Comparison of ENCODE assay signal across 8 cellular contexts in the genomic region with DNA sequence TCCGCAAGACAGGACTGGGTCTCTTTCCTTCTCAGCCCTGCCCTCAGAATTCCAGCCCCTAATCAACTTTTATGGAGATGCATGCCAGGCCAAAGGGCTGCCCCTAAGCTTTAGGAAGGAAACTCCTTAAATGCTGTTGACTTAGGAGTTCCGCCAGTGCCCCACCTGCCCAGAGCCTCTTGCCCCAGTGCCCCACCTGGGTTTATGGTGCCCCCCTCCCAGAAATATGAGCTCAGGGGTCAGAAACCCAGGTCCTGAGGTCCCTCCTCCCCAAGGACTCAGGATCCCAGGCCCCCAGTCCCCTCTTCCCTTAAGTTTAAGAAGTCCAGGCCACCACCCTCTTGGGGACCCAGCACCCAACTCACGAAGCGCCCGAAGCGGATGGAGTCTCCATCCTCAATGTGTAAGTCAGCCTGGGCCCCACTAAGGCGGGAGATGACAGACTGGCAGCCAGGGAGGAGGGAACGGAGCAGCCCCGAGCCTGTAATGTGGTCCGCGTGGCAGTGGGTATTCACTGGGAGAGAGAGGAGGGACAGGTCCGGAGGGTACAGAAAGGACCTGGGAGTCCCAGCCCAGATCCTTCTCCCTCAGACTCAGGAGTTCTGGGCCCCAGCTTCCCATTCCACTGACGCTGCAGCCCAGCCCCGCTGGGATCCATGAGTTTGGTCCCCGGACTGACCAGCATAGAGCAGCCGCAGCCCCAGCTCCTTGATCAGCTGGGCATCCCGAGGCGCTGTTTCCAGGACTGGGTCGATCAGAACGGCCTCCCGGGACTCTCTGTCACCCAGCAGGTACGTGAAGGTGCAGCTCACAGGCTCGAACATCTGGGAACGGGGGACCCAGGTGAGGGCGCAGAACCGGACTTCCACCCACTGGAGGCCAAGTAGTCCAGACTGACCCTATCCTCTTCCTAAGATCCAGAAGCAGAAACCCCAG. TPM values are rescaled to one million over a fixed set of nuclear protein-coding genes. Genes with fewer than 3 reads are reported as not detected.
DNase-seq lines count a peak whose midpoint lies in the region; ATAC-seq and TF ChIP-seq lines count a peak whose summit lies in the region.

No MANE protein-coding gene starts in this region.

- intact Hi-C loops in mucosa of descending colon (cut with DNase I, micrococcal nuclease) (no loop called here), tibial artery (cut with DNase I; ENCODE audit: low total_unique reads) (loop anchor here (5.0 kb wide), 1 partner anchor 71 kb away; a partner anchor contains a TSS)

- peak overlapping the region; percentile 76 for H3K4me3 ChIP-seq in GM12875 (ENCODE audit: low read depth, low read length)
- peak overlapping the region; percentile 74 for H3K4me3 ChIP-seq in SJCRH30
- H3K4me3 ChIP-seq in duodenal mucosa (ENCODE audit: low read depth in 1 of 2, low read length in 2 of 2), result peak overlapping the region; percentile 91 to 97
- H3K4me3 ChIP-seq in mucosa of descending colon, result peak overlapping the region; percentile 92
- peak overlapping the region; percentile 92 to 94 for H3K4me3 ChIP-seq in tibial artery

- H3K27me3 ChIP-seq in SJCRH30 (no peaks in the 10 kb centered on the region), duodenal mucosa (ENCODE audit: control insufficient read depth in 1 of 2, insufficient read depth in 2 of 2, low read length in 2 of 2) (no peaks in the 10 kb centered on the region), tibial artery (no peaks in the 10 kb centered on the region)

- ATAC-seq in mucosa of descending colon, result peak; percentile 73

- DNase-seq in SJCRH30 (peak in 1 of 2 experiments; percentile 33), mucosa of descending colon (peak; percentile 78 to 87 (median 79)), tibial artery (peak; percentile 43 to 74), NCI-H2171 treated with DMSO at 0.1 percent for 48 hours (lab: John Stamatoyannopoulos, UW) (no peak)
- no peak for DNase-seq in central memory CD4-positive, alpha-beta T cell
- DNase-seq in activated CD4-positive, CD25-positive, alpha-beta regulatory T cell (lab: John Stamatoyannopoulos, UW), result no peak

- H3K27ac ChIP-seq in SJCRH30, result no peak overlapping the region
- H3K27ac ChIP-seq in duodenal mucosa (ENCODE audit: low read depth, low read length), result peak overlapping the region; percentile 73
- peak overlapping the region; percentile 87 to 91 for H3K27ac ChIP-seq in tibial artery

- H3K9ac ChIP-seq in duodenal mucosa (ENCODE audit: low read depth in 1 of 2, low read length in 2 of 2), result peak overlapping the region; percentile 58 to 89

- H3K9me3 ChIP-seq in SJCRH30 (replicated peaks) (no peaks in the 10 kb centered on the region), duodenal mucosa (ENCODE audit: control insufficient read depth in 1 of 2, low read length in 2 of 2) (no peaks in the 10 kb centered on the region), mucosa of descending colon (no peaks in the 10 kb centered on the region), tibial artery (no peaks in the 10 kb centered on the region)

- H3K36me3 ChIP-seq in SJCRH30 (no peaks in the 10 kb centered on the region), duodenal mucosa (ENCODE audit: control insufficient read depth in 1 of 2, insufficient read depth in 2 of 2, low read length in 2 of 2) (peaks cover 0 to 8% of the 10 kb centered on the region in 2 donors), mucosa of descending colon (ENCODE audit: low read depth) (no peaks in the 10 kb centered on the region), tibial artery (no peaks in the 10 kb centered on the region)

- H3K4me1 ChIP-seq in SJCRH30 (no peaks in the 10 kb centered on the region; the same call in 1 of the 2 replicates), duodenal mucosa (ENCODE audit: control insufficient read depth in 1 of 2, insufficient read depth in 2 of 2, low read length in 2 of 2) (peaks cover 13 to 21% of the 10 kb centered on the region in 2 donors), mucosa of descending colon (ENCODE audit: low read depth) (peaks cover 42% of the 10 kb centered on the region), tibial artery (peaks cover 0 to 30% (median 17%) of the 10 kb centered on the region in 4 donors)

- no peak for TF ChIP-seq CTCF in GM12875 (IDR thresholded peaks at IDR 0.05; ENCODE audit: borderline replicate concordance, insufficient read depth, low read depth, low read length)
- TF ChIP-seq CTCF in mucosa of descending colon (IDR thresholded peaks at IDR 0.05), result no peak
- no peak for TF ChIP-seq CTCF in tibial artery (IDR thresholded peaks at IDR 0.05)

RNA-seq across cellular contexts. Expression of a gene that starts 0.9 kb away (rescaled TPM):
- total RNA-seq in SJCRH30 (2014; rRNA removed; shearing (Covaris generic)), result 11.5 and 12.2 TPM in 2 replicates
- 100 to 1,000 TPM; 235 to 713 (median 450) TPM for total RNA-seq in mucosa of descending colon

RNA-seq across cellular contexts. Expression of a gene that starts 6.9 kb away (rescaled TPM):
- total RNA-seq in SJCRH30 (2014; rRNA removed; shearing (Covaris generic)), result not detected in 2 replicates
- total RNA-seq in mucosa of descending colon, result 10 to 100 TPM in 1 of 3 donors, 1 to 10 TPM in 2; 9.1 to 18.2 (median 9.6) TPM

RNA-seq across cellular contexts. Expression of a gene that starts 21.6 kb away (rescaled TPM):
- 4.4 and 5.2 TPM in 2 replicates for total RNA-seq in SJCRH30 (2014; rRNA removed; shearing (Covaris generic))
- 10 to 100 TPM; 13.2 to 22.4 (median 21.3) TPM for total RNA-seq in mucosa of descending colon

RNA-seq across cellular contexts. Expression of a gene that starts 49.2 kb away (rescaled TPM):
- total RNA-seq in SJCRH30 (2014; rRNA removed; shearing (Covaris generic)), result 43.0 and 43.5 TPM in 2 replicates
- total RNA-seq in mucosa of descending colon, result 10 to 100 TPM; 16.4 to 33.4 (median 21.1) TPM

RNA-seq across cellular contexts. Expression of a gene that starts 49.5 kb away (rescaled TPM):
- total RNA-seq in SJCRH30 (2014; rRNA removed; shearing (Covaris generic)), result 2.7 and 3.9 TPM in 2 replicates
- 1 to 10 TPM in 2 of 3 donors, under 1 TPM in 1; 0.61 to 7.4 (median 2.0) TPM for total RNA-seq in mucosa of descending colon

Comparison
In these comparisons a context has a peak if more than half of its experiments do, and no peak if none do; other contexts are left out.
1. DNase-seq: peak in mucosa of descending colon (3 of 3) and tibial artery (2 of 2); none in central memory CD4-positive, alpha-beta T cell (single experiment), NCI-H2171 treated with DMSO at 0.1 percent for 48 hours (single experiment) and activated CD4-positive, CD25-positive, alpha-beta regulatory T cell (0 of 4).
2. RNA of a gene that starts 0.9 kb away (total RNA-seq): 235 to 713 TPM in mucosa of descending colon; 11.5 to 12.2 TPM in SJCRH30; every median in the first group is over 10 times any median in the second.
3. RNA of a gene that starts 6.9 kb away (total RNA-seq): 9.1 to 18.2 TPM in mucosa of descending colon; not detected in SJCRH30; every median in the first group is over 10 times any median in the second.
4. Peak in every context shown above with its lines, with median percentiles within 50 percentile points of each other: H3K4me3 ChIP-seq.